11 cellular contexts compared by ENCODE assay signal in the genomic region with DNA sequence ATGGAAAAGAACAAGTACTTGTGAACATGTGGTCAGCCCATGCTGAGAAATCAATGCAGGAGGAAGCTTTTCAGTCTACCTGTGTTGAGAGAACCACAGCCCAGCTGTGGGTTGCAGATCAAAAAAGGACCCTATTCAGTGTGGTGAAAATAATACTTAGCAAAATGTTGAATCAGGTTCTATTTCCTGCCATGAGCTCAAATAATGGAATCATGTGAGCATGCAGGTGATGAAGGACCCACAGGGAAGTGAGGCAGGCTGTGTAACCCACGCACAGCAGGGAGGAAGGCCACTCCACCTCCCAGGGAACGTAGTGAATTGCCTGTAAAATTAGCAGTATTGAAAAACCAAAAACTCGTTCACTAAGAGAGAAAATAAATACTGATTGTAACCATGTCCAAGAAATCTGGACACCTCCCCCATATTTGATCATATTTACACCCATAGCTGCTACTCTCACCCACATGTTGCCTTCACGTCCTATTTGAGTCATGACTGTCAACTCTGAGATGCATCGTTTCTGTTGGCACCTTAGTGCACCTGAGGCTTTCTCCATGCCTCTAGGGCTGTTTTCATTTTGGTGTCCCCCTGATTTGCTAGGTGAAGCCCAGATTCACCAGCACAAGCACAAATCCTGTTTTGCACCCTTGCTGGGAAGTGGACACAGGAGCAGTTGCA. TPM values are rescaled to one million over a fixed set of nuclear protein-coding genes. Genes with fewer than 3 reads are reported as not detected.
DNase-seq lines count a peak whose midpoint lies in the region; ATAC-seq, FAIRE-seq and TF ChIP-seq lines count a peak whose summit lies in the region.
"Had no signal": no experiment of that assay in that cellular context is flagged by ENCODE, and none has a peak within 500 bp of the region (broad histone marks: within the 10 kb centered on the region; RNA-seq: fewer than 3 reads in every experiment).

No MANE protein-coding gene starts in this region.

- H3K4me1 Mint-ChIP-seq in CD14-positive monocyte = peaks cover 13% of the 10 kb centered on the region
- H3K4me1 Mint-ChIP-seq in glutamatergic neuron (ENCODE audit: low read depth, unreplicated experiment) = no peaks in the 10 kb centered on the region

- no peaks in the 10 kb centered on the region for H3K9me3 ChIP-seq in mucosa of descending colon

- H3K9me3 Mint-ChIP-seq in CD14-positive monocyte (peaks cover 0 to 2% (median 0%) of the 10 kb centered on the region in 7 donors), glutamatergic neuron (ENCODE audit: unreplicated experiment) (no peaks in the 10 kb centered on the region)
- H3K9me3 Mint-ChIP-seq: CD4-positive, alpha-beta memory T cell had no signal

- H3K4me3 Mint-ChIP-seq in CD14-positive monocyte (peak overlapping the region; percentile 20 to 69), glutamatergic neuron (ENCODE audit: unreplicated experiment) (no peak overlapping the region)

- peak; percentile 32 for ATAC-seq in GM18909 (IDR thresholded peaks at IDR 0.05; ENCODE audit: poor library complexity, unreplicated experiment)
- ATAC-seq in HG02759 (IDR thresholded peaks at IDR 0.05; ENCODE audit: unreplicated experiment) = peak; percentile 25
- ATAC-seq in mucosa of descending colon = no peak

- peak overlapping the region in 6 of 7 donors; percentile 58 to 83 (median 74) for H3K27ac Mint-ChIP-seq in CD14-positive monocyte
- H3K27ac Mint-ChIP-seq in glutamatergic neuron (ENCODE audit: unreplicated experiment) = no peak overlapping the region
- H3K27ac Mint-ChIP-seq: CD4-positive, alpha-beta memory T cell had no signal

- intact Hi-C loops in CD14-positive monocyte (cut with micrococcal nuclease) (loop anchor here in 1 of 2 donors (5.0 kb wide), 1 partner anchor 108 kb away; no protein-coding TSS in a partner anchor), posterior vena cava (cut with DNase I) (no loop called here), mucosa of descending colon (cut with DNase I, micrococcal nuclease) (no loop called here)

- H3K36me3 ChIP-seq in mucosa of descending colon (ENCODE audit: low read depth) = no peaks in the 10 kb centered on the region

- H3K4me1 ChIP-seq in mucosa of descending colon (ENCODE audit: low read depth) = no peaks in the 10 kb centered on the region

- no peak overlapping the region for H3K4me3 ChIP-seq in mucosa of descending colon

- H3K36me3 Mint-ChIP-seq in CD14-positive monocyte = no peaks in the 10 kb centered on the region
- H3K36me3 Mint-ChIP-seq in glutamatergic neuron (ENCODE audit: unreplicated experiment) = no peaks in the 10 kb centered on the region
- H3K36me3 Mint-ChIP-seq: CD4-positive, alpha-beta memory T cell had no signal

- FAIRE-seq in HTR-8/SVneo (lab: Jason Lieb, UNC) = no peak
- FAIRE-seq: colon had no signal

- no peak for DNase-seq in CD14-positive monocyte (ENCODE audit: low spot score)
- DNase-seq in NCI-H345 (lab: John Stamatoyannopoulos, UW) = peak; percentile 59
- no peak for DNase-seq in glutamatergic neuron
- DNase-seq in posterior vena cava (ENCODE audit: low spot score) = no peak
- DNase-seq in HTR-8/SVneo (ENCODE audit: insufficient read length, low spot score) = no peak
- DNase-seq in mucosa of descending colon = no peak
- DNase-seq: CD4-positive, alpha-beta memory T cell; NCI-H524 had no signal

- no peak for TF ChIP-seq CTCF in CD14-positive monocyte (IDR thresholded peaks at IDR 0.05)
- no peak for TF ChIP-seq CTCF in glutamatergic neuron (IDR thresholded peaks at IDR 0.05; ENCODE audit: partially characterized antibody, unreplicated experiment)
- no peak for TF ChIP-seq CTCF in mucosa of descending colon (IDR thresholded peaks at IDR 0.05)

- H3K27me3 Mint-ChIP-seq in CD14-positive monocyte (ENCODE audit: low read depth in 3 of 3) = peaks cover 0 to 4% (median 2%) of the 10 kb centered on the region in 3 donors
- no peaks in the 10 kb centered on the region for H3K27me3 Mint-ChIP-seq in glutamatergic neuron (ENCODE audit: unreplicated experiment)

RNA-seq across cellular contexts. Expression of a gene that starts 20.5 kb away (rescaled TPM):
- 10 to 100 TPM in 1 of 2 donors, 1 to 10 TPM in 1; 8.8 to 20.4 TPM for polyA plus RNA-seq in CD14-positive monocyte
- total RNA-seq in glutamatergic neuron (ENCODE audit: unreplicated experiment) (20.0 TPM), posterior vena cava (10 to 100 TPM in 1 of 2 donors, 1 to 10 TPM in 1; 4.1 to 10.4 TPM), mucosa of descending colon (10 to 100 TPM; 40.9 to 44.4 (median 43.7) TPM)
